ENCODE assay signal across 1 cellular context in the genomic region with DNA sequence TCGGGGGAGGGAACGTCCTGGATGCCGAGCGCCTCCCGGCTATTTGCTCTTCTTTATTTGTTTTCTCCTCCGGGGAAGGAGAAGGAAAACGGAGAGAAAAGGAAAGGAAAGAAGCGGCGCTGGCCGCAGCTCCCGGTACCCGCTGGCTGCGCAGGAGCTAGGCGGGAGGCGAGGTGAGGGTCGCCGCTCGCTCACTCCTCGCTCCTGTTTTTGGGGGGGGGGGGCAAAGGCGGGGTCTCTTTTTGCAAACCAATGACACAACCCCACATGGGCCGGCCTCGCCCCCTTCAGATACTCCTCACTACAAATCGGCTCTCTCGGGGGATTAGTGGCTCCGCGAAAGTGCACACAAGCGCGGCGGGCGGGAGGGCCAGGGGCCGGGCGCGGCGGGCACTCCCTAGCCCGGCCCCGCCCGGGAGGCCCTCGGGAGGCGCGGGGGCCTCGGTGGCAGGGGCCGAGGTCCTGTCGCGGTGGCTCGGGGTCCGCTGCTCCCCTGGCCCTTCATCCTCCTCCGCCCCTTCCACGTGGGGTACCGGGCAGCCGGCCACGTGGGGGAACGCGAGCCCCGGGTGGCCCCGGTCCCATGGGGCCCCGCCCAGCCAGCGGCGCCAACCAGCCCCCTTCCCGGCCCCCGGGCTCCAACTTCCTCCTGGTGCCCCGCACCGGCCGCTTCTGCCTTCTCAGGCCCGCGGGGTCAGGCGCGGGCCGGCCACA.
TF ChIP-seq lines count a peak whose summit lies in the region.

No MANE protein-coding gene starts in this region.

TF ChIP-seq in A549, 52 proteins besides CTCF, POLR2A, EP300 and RAD21 (continued from another document):
- 0 out of 2 replicates have a peak, but pooled peaks have one; percentile 15 for TF ChIP-seq RFX5 (IDR thresholded peaks at IDR 0.05)
- TF ChIP-seq, protein P1, sequence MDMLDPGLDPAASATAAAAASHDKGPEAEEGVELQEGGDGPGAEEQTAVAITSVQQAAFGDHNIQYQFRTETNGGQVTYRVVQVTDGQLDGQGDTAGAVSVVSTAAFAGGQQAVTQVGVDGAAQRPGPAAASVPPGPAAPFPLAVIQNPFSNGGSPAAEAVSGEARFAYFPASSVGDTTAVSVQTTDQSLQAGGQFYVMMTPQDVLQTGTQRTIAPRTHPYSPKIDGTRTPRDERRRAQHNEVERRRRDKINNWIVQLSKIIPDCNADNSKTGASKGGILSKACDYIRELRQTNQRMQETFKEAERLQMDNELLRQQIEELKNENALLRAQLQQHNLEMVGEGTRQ (IDR thresholded peaks at IDR 0.05), result peak; percentile 72
